In the genomic region with DNA sequence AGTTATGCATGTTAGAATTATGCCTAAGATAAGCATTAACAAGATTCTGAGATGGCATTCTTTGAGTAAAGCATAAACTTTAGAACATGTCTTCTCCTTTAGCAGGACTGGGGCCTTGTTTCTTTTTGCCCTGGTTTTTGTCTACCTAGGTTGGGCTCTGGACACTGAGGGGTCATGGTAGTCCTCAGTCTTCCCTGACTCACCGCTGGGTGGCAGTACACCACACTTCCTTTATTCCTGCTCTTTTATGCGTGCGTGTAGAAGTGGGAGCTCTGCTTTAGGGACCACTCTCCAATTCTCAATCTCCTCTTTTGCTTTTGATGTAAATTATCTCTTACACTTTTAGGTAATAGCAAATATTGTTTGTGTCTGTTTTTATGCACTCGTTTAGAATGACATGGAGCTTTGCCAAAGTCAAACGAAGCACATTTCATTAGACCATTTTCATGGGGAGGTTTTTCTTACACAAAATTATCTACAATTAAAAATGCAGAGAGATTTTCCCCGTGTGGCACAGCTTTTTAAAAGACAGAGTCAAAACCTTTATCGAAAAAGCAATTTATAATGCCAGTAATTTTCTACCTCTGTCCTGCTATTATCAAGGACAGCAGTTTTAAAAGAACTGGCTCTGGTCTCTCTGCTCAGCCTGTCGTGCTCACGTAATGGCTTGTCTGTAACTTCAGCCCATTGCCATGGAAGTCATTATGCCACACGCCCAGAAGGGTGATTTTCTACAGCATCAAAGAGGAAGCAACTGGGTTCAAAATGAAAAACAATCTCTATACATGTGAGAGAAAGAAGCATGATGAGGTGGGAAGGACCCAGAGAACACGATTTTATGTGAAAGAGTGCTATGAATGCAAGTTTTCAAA, we compare ENCODE assay signal across 1 cellular context.
TF ChIP-seq lines count a peak whose summit lies in the region.

No MANE protein-coding gene starts in this region.

TF ChIP-seq in WTC11, 78 proteins besides CTCF, POLR2A, EP300 and RAD21 (continued from another document):
- TF ChIP-seq, protein P1, sequence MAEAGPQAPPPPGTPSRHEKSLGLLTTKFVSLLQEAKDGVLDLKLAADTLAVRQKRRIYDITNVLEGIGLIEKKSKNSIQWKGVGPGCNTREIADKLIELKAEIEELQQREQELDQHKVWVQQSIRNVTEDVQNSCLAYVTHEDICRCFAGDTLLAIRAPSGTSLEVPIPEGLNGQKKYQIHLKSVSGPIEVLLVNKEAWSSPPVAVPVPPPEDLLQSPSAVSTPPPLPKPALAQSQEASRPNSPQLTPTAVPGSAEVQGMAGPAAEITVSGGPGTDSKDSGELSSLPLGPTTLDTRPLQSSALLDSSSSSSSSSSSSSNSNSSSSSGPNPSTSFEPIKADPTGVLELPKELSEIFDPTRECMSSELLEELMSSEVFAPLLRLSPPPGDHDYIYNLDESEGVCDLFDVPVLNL (CRISPR knock-in tag; IDR thresholded peaks at IDR 0.05; ENCODE audit: borderline replicate concordance, low read depth), result no peak
- TF ChIP-seq, protein P2, sequence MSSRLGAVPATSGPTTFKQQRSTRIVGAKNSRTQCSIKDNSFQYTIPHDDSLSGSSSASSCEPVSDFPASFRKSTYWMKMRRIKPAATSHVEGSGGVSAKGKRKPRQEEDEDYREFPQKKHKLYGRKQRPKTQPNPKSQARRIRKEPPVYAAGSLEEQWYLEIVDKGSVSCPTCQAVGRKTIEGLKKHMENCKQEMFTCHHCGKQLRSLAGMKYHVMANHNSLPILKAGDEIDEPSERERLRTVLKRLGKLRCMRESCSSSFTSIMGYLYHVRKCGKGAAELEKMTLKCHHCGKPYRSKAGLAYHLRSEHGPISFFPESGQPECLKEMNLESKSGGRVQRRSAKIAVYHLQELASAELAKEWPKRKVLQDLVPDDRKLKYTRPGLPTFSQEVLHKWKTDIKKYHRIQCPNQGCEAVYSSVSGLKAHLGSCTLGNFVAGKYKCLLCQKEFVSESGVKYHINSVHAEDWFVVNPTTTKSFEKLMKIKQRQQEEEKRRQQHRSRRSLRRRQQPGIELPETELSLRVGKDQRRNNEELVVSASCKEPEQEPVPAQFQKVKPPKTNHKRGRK (CRISPR knock-in tag; IDR thresholded peaks at IDR 0.05; ENCODE audit: borderline replicate concordance), result no peak
- no peak for TF ChIP-seq SMAD3 (CRISPR knock-in tag; IDR thresholded peaks at IDR 0.05; ENCODE audit: borderline replicate concordance)
- TF ChIP-seq, protein P3, sequence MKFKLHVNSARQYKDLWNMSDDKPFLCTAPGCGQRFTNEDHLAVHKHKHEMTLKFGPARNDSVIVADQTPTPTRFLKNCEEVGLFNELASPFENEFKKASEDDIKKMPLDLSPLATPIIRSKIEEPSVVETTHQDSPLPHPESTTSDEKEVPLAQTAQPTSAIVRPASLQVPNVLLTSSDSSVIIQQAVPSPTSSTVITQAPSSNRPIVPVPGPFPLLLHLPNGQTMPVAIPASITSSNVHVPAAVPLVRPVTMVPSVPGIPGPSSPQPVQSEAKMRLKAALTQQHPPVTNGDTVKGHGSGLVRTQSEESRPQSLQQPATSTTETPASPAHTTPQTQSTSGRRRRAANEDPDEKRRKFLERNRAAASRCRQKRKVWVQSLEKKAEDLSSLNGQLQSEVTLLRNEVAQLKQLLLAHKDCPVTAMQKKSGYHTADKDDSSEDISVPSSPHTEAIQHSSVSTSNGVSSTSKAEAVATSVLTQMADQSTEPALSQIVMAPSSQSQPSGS (CRISPR knock-in tag; IDR thresholded peaks at IDR 0.05; ENCODE audit: borderline replicate concordance, low read depth), result no peak
- TF ChIP-seq HMGA2 (CRISPR knock-in tag; IDR thresholded peaks at IDR 0.05), result no peak
- TF ChIP-seq, protein P4, sequence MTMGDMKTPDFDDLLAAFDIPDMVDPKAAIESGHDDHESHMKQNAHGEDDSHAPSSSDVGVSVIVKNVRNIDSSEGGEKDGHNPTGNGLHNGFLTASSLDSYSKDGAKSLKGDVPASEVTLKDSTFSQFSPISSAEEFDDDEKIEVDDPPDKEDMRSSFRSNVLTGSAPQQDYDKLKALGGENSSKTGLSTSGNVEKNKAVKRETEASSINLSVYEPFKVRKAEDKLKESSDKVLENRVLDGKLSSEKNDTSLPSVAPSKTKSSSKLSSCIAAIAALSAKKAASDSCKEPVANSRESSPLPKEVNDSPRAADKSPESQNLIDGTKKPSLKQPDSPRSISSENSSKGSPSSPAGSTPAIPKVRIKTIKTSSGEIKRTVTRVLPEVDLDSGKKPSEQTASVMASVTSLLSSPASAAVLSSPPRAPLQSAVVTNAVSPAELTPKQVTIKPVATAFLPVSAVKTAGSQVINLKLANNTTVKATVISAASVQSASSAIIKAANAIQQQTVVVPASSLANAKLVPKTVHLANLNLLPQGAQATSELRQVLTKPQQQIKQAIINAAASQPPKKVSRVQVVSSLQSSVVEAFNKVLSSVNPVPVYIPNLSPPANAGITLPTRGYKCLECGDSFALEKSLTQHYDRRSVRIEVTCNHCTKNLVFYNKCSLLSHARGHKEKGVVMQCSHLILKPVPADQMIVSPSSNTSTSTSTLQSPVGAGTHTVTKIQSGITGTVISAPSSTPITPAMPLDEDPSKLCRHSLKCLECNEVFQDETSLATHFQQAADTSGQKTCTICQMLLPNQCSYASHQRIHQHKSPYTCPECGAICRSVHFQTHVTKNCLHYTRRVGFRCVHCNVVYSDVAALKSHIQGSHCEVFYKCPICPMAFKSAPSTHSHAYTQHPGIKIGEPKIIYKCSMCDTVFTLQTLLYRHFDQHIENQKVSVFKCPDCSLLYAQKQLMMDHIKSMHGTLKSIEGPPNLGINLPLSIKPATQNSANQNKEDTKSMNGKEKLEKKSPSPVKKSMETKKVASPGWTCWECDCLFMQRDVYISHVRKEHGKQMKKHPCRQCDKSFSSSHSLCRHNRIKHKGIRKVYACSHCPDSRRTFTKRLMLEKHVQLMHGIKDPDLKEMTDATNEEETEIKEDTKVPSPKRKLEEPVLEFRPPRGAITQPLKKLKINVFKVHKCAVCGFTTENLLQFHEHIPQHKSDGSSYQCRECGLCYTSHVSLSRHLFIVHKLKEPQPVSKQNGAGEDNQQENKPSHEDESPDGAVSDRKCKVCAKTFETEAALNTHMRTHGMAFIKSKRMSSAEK (CRISPR knock-in tag; IDR thresholded peaks at IDR 0.05; ENCODE audit: borderline replicate concordance), result no peak
- TF ChIP-seq, protein P5, sequence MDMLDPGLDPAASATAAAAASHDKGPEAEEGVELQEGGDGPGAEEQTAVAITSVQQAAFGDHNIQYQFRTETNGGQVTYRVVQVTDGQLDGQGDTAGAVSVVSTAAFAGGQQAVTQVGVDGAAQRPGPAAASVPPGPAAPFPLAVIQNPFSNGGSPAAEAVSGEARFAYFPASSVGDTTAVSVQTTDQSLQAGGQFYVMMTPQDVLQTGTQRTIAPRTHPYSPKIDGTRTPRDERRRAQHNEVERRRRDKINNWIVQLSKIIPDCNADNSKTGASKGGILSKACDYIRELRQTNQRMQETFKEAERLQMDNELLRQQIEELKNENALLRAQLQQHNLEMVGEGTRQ (CRISPR knock-in tag; IDR thresholded peaks at IDR 0.05), result no peak
- no peak for TF ChIP-seq ELF4 (CRISPR knock-in tag; IDR thresholded peaks at IDR 0.05; ENCODE audit: low read depth)
- no peak for TF ChIP-seq ZNF232 (CRISPR knock-in tag; IDR thresholded peaks at IDR 0.05)
- TF ChIP-seq NR1H2 (CRISPR knock-in tag; IDR thresholded peaks at IDR 0.05), result no peak
- TF ChIP-seq, protein P6, sequence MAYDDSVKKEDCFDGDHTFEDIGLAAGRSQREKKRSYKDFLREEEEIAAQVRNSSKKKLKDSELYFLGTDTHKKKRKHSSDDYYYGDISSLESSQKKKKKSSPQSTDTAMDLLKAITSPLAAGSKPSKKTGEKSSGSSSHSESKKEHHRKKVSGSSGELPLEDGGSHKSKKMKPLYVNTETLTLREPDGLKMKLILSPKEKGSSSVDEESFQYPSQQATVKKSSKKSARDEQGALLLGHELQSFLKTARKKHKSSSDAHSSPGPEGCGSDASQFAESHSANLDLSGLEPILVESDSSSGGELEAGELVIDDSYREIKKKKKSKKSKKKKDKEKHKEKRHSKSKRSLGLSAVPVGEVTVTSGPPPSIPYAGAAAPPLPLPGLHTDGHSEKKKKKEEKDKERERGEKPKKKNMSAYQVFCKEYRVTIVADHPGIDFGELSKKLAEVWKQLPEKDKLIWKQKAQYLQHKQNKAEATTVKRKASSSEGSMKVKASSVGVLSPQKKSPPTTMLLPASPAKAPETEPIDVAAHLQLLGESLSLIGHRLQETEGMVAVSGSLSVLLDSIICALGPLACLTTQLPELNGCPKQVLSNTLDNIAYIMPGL (CRISPR knock-in tag; IDR thresholded peaks at IDR 0.05), result no peak
